20 cellular contexts compared by ENCODE assay signal in the genomic region with DNA sequence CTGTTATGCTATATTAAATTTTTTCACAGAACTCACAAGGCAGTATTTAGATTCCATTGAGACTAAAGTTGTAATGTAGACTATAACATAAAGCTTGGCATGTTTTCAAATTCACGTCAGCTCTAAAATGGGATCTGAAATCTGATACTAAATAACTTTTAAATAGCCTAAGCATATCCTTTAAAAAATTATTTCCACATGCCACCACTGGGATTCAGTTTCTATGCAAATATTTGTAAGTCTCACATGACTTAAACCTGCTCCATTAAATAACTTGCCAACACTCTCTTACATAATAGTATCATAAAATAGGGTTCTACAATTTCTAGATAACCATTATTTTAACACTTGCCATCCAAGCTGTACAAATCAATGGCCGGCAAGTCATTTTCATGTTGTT. TPM values are rescaled to one million over a fixed set of nuclear protein-coding genes. Genes with fewer than 3 reads are reported as not detected.
A peak's percentile ranks its signal among the peaks of the same experiment; 100 is the strongest.
DNase-seq lines count a peak whose midpoint lies in the region; ATAC-seq, FAIRE-seq and TF ChIP-seq lines count a peak whose summit lies in the region.
"Had no signal": no experiment of that assay in that cellular context is flagged by ENCODE, and none has a peak within 500 bp of the region (broad histone marks: within the 10 kb centered on the region; RNA-seq: fewer than 3 reads in every experiment).

No MANE protein-coding gene starts in this region.

- peaks cover 0 to 3% (median 0%) of the 10 kb centered on the region in 4 donors for H3K4me1 ChIP-seq in liver (ENCODE audit: control insufficient read depth in 4 of 4, insufficient read depth in 4 of 4, low read length in 3 of 4)
- no peaks in the 10 kb centered on the region for H3K4me1 ChIP-seq in HepG2 (ENCODE audit: insufficient read depth, low read length)
- H3K4me1 ChIP-seq in RWPE2 (ENCODE audit: insufficient read depth, poor library complexity, severe bottlenecking) = peaks cover 10% of the 10 kb centered on the region
- H3K4me1 ChIP-seq in endodermal cell (ENCODE audit: control insufficient read depth, insufficient read depth, low read length) = no peaks in the 10 kb centered on the region
- H3K4me1 ChIP-seq: parathyroid adenoma had no signal

- H3K27me3 ChIP-seq in liver (ENCODE audit: control insufficient read depth in 4 of 4, insufficient read depth in 4 of 4, low read length in 3 of 4) (no peaks in the 10 kb centered on the region), HepG2 (ENCODE audit: control insufficient read depth in 1 of 2, insufficient read depth in 2 of 2, low read length in 2 of 2) (no peaks in the 10 kb centered on the region), RWPE2 (ENCODE audit: insufficient read depth, poor library complexity, severe bottlenecking) (no peaks in the 10 kb centered on the region), endodermal cell (ENCODE audit: control insufficient read depth, insufficient read depth, low read length, poor library complexity, severe bottlenecking) (no peaks in the 10 kb centered on the region)

- no TSS peak for BruUV-seq in HepG2 (replicated peaks; lab: Mats Ljungman, UMichigan)
- BruUV-seq in Calu3 (replicated peaks; lab: Mats Ljungman, UMichigan) = no TSS peak

- POLR2A ChIA-PET in HepG2 (lab: Yijun Ruan, JAX) = no interaction called here

- DNase-seq in HepG2 (ENCODE audit: low spot score) (no peak), RWPE2 (ENCODE audit: low spot score) (no peak), fibroblast of pulmonary artery (ENCODE audit: low read depth) (peak; percentile 13), NK-92 (lab: John Stamatoyannopoulos, UW; ENCODE audit: unreplicated experiment) (no peak), endothelial cell (ENCODE audit: low spot score) (no peak), Calu3 (no peak), endodermal cell (no peak)
- DNase-seq: activated CD8-positive, alpha-beta memory T cell treated with anti-CD3 and anti-CD28 coated beads, Interleukin-2, amount 10 ng/mL, durations not matched to agents 7 days and 5 days; activated effector memory CD4-positive, alpha-beta T cell treated with anti-CD3 and anti-CD28 coated beads, Interleukin-2, amount 50 U/mL, for 16 hours; aorta; dermis blood vessel endothelial cell; KG1; left ventricle myocardium superior; NCI-H146; NCI-H524 treated with DMSO at 0.1 percent for 48 hours; RPMI8226; stimulated activated naive CD8-positive, alpha-beta T cell treated with anti-CD3 and anti-CD28 coated beads, Interleukin-15, amount 100 ng/mL, for 72 hours; T-helper 17 cell had no signal

- no peak for TF ChIP-seq CTCF in liver (IDR thresholded peaks at IDR 0.05; ENCODE audit: low read depth, low read length, missing input control)
- no peak for TF ChIP-seq CTCF in HepG2 (CRISPR knock-in tag; IDR thresholded peaks at IDR 0.05)
- TF ChIP-seq CTCF in RWPE2 (IDR thresholded peaks at IDR 0.05; ENCODE audit: poor library complexity, severe bottlenecking) = no peak
- TF ChIP-seq CTCF in fibroblast of pulmonary artery (IDR thresholded peaks at IDR 0.05; ENCODE audit: low read length, missing control alignments) = no peak
- no peak for TF ChIP-seq CTCF in endothelial cell (IDR thresholded peaks at IDR 0.05; ENCODE audit: unreplicated experiment)
- no peak for TF ChIP-seq CTCF in Calu3 (IDR thresholded peaks at IDR 0.05; ENCODE audit: unreplicated experiment)
- no peak for TF ChIP-seq CTCF in endodermal cell (conservative IDR thresholded peaks at IDR 0.05)

- CTCF ChIA-PET in HepG2 (lab: Yijun Ruan, JAX; ENCODE audit: low intra/inter-chr PET ratio, low total read pairs) (no interaction called here), Calu3 (lab: Charles Lee) (no interaction called here)

- H3K9ac ChIP-seq in liver (ENCODE audit: low read depth in 1 of 2, low read length in 2 of 2) (no peak overlapping the region), HepG2 (ENCODE audit: insufficient read depth, low read depth, low read length) (no peak overlapping the region), endodermal cell (ENCODE audit: extremely low read depth, low read length, poor library complexity, severe bottlenecking) (no peak overlapping the region)
- H3K9ac ChIP-seq: parathyroid adenoma had no signal

- H3K4me1 Mint-ChIP-seq in endothelial cell (ENCODE audit: unreplicated experiment) (no peaks in the 10 kb centered on the region), Calu3 (ENCODE audit: low read depth, unreplicated experiment) (no peaks in the 10 kb centered on the region), endodermal cell (peaks cover 4% of the 10 kb centered on the region)
- H3K4me1 Mint-ChIP-seq: activated CD8-positive, alpha-beta memory T cell treated with anti-CD3 and anti-CD28 coated beads, Interleukin-2, amount 10 ng/mL, durations not matched to agents 7 days and 5 days; stimulated activated naive CD8-positive, alpha-beta T cell treated with anti-CD3 and anti-CD28 coated beads, Interleukin-15, amount 100 ng/mL, for 72 hours had no signal

- H3K27ac ChIP-seq in liver (ENCODE audit: low read depth in 1 of 2, low read length in 2 of 2) (peak overlapping the region; percentile 16 to 63), HepG2 (ENCODE audit: extremely low read length, insufficient read depth, low read length) (no peak overlapping the region), RWPE2 (ENCODE audit: poor library complexity, severe bottlenecking) (no peak overlapping the region), endodermal cell (ENCODE audit: low read depth, low read length) (no peak overlapping the region)
- H3K27ac ChIP-seq: parathyroid adenoma had no signal

- H2AFZ ChIP-seq in HepG2 (ENCODE audit: low read length) = no peak overlapping the region
- H2AFZ ChIP-seq: parathyroid adenoma had no signal

- ATAC-seq in HepG2 (no peak), RWPE2 (ENCODE audit: low read depth) (peak; percentile 35; the same call in 1 of the 3 replicates)
- ATAC-seq: activated CD8-positive, alpha-beta memory T cell treated with anti-CD3 and anti-CD28 coated beads, Interleukin-2, amount 10 ng/mL, durations not matched to agents 7 days and 5 days; left ventricle myocardium superior; stimulated activated naive CD8-positive, alpha-beta T cell treated with anti-CD3 and anti-CD28 coated beads, Interleukin-15, amount 100 ng/mL, for 72 hours; T-helper 17 cell had no signal

- no peak overlapping the region for H3K4me2 ChIP-seq in HepG2 (ENCODE audit: low read depth, low read length)

- no peak overlapping the region for H3K27ac Mint-ChIP-seq in endothelial cell (ENCODE audit: unreplicated experiment)
- H3K27ac Mint-ChIP-seq in Calu3 (ENCODE audit: unreplicated experiment) = no peak overlapping the region
- H3K27ac Mint-ChIP-seq in endodermal cell = no peak overlapping the region
- H3K27ac Mint-ChIP-seq: activated CD8-positive, alpha-beta memory T cell treated with anti-CD3 and anti-CD28 coated beads, Interleukin-2, amount 10 ng/mL, durations not matched to agents 7 days and 5 days; stimulated activated naive CD8-positive, alpha-beta T cell treated with anti-CD3 and anti-CD28 coated beads, Interleukin-15, amount 100 ng/mL, for 72 hours; T-helper 17 cell had no signal

- WGBS in liver = 50% methylated on average over 2 of the region's 2 CpGs
- 91% methylated on average over 2 of the region's 2 CpGs for WGBS in HepG2 (ENCODE audit: low lambda C conversion rate)
- 96 to 100% methylated on average over 2 of the region's 2 CpGs for WGBS in endodermal cell (ENCODE audit: insufficient coverage in 1 of 2, insufficient read length in 1 of 2), 2 experiments

- no peak for FAIRE-seq in HepG2 (lab: Jason Lieb, UNC)

- TF ChIP-seq RAD21 in liver (IDR thresholded peaks at IDR 0.05) = no peak
- no peak for TF ChIP-seq RAD21 in HepG2 (CRISPR knock-in tag; IDR thresholded peaks at IDR 0.05)

- H3K79me2 ChIP-seq in HepG2 (ENCODE audit: insufficient read depth, low read length) = no peaks in the 10 kb centered on the region
- H3K79me2 ChIP-seq: parathyroid adenoma had no signal

- H4K20me1 ChIP-seq in HepG2 (ENCODE audit: insufficient read depth, low read length) = no peaks in the 10 kb centered on the region

- no peaks in the 10 kb centered on the region for H3K9me3 ChIP-seq in liver (ENCODE audit: control insufficient read depth in 4 of 4, low read length in 3 of 4)
- no peaks in the 10 kb centered on the region for H3K9me3 ChIP-seq in HepG2 (ENCODE audit: low read length)
- H3K9me3 ChIP-seq in RWPE2 (ENCODE audit: severe bottlenecking) = no peaks in the 10 kb centered on the region
- H3K9me3 ChIP-seq in endodermal cell (ENCODE audit: control insufficient read depth, low read length) = no peaks in the 10 kb centered on the region

- no peaks in the 10 kb centered on the region for H3K9me3 Mint-ChIP-seq in endothelial cell (ENCODE audit: unreplicated experiment)
- H3K9me3 Mint-ChIP-seq in Calu3 (ENCODE audit: low read depth, unreplicated experiment) = no peaks in the 10 kb centered on the region
- H3K9me3 Mint-ChIP-seq in endodermal cell = peaks cover 2% of the 10 kb centered on the region
- H3K9me3 Mint-ChIP-seq: stimulated activated naive CD8-positive, alpha-beta T cell treated with anti-CD3 and anti-CD28 coated beads, Interleukin-15, amount 100 ng/mL, for 72 hours had no signal

- H3K36me3 Mint-ChIP-seq in endothelial cell (ENCODE audit: low read depth, unreplicated experiment) = no peaks in the 10 kb centered on the region
- no peaks in the 10 kb centered on the region for H3K36me3 Mint-ChIP-seq in Calu3 (ENCODE audit: insufficient read depth, unreplicated experiment)
- no peaks in the 10 kb centered on the region for H3K36me3 Mint-ChIP-seq in endodermal cell (ENCODE audit: low read depth)

- H3K27me3 Mint-ChIP-seq in endothelial cell (ENCODE audit: unreplicated experiment) (no peaks in the 10 kb centered on the region), Calu3 (ENCODE audit: unreplicated experiment) (no peaks in the 10 kb centered on the region), endodermal cell (ENCODE audit: insufficient read depth) (no peaks in the 10 kb centered on the region)
- H3K27me3 Mint-ChIP-seq: activated CD8-positive, alpha-beta memory T cell treated with anti-CD3 and anti-CD28 coated beads, Interleukin-2, amount 10 ng/mL, durations not matched to agents 7 days and 5 days; stimulated activated naive CD8-positive, alpha-beta T cell treated with anti-CD3 and anti-CD28 coated beads, Interleukin-15, amount 100 ng/mL, for 72 hours; T-helper 17 cell had no signal

- TF ChIP-seq EP300 in HepG2 (IDR thresholded peaks at IDR 0.05; ENCODE audit: low read depth in 2 of 2, low read length in 2 of 2) (no peak), HepG2 (CRISPR knock-in tag; IDR thresholded peaks at IDR 0.05; ENCODE audit: borderline replicate concordance) (no peak)

- no peaks in the 10 kb centered on the region for H3K36me3 ChIP-seq in liver (ENCODE audit: control insufficient read depth in 4 of 4, insufficient read depth in 3 of 4, low read depth in 1 of 4, low read length in 3 of 4)
- no peaks in the 10 kb centered on the region for H3K36me3 ChIP-seq in HepG2 (replicated peaks in 1 of 2; ENCODE audit: control insufficient read depth in 1 of 2, insufficient read depth in 2 of 2, low read length in 2 of 2)
- no peaks in the 10 kb centered on the region for H3K36me3 ChIP-seq in RWPE2 (ENCODE audit: low read depth)
- H3K36me3 ChIP-seq in endodermal cell (ENCODE audit: control insufficient read depth, insufficient read depth, low read length) = no peaks in the 10 kb centered on the region

- no peak for TF ChIP-seq POLR2A in HepG2 (IDR thresholded peaks at IDR 0.05; ENCODE audit: insufficient read depth in 1 of 2, low read depth in 2 of 2, low read length in 2 of 2)

- H3K4me3 ChIP-seq in liver (ENCODE audit: low read depth in 1 of 3, low read length in 3 of 3) = no peak overlapping the region
- no peak overlapping the region for H3K4me3 ChIP-seq in HepG2 (replicated peaks in 1 of 3; ENCODE audit: insufficient read depth in 1 of 3, low read depth in 2 of 3, low read length in 3 of 3)
- H3K4me3 ChIP-seq in RWPE2 (ENCODE audit: severe bottlenecking) = no peak overlapping the region
- H3K4me3 ChIP-seq in fibroblast of pulmonary artery (replicated peaks; ENCODE audit: low read depth, low read length) = no peak overlapping the region
- no peak overlapping the region for H3K4me3 ChIP-seq in endodermal cell (ENCODE audit: low read length)

- H3K4me3 Mint-ChIP-seq in endothelial cell (ENCODE audit: unreplicated experiment) (no peak overlapping the region), Calu3 (ENCODE audit: low read depth, unreplicated experiment) (no peak overlapping the region), endodermal cell (no peak overlapping the region)
- H3K4me3 Mint-ChIP-seq: activated CD8-positive, alpha-beta memory T cell treated with anti-CD3 and anti-CD28 coated beads, Interleukin-2, amount 10 ng/mL, durations not matched to agents 7 days and 5 days; stimulated activated naive CD8-positive, alpha-beta T cell treated with anti-CD3 and anti-CD28 coated beads, Interleukin-15, amount 100 ng/mL, for 72 hours; T-helper 17 cell had no signal

- intact Hi-C loops in HepG2 (cut with micrococcal nuclease; ENCODE audit: unreplicated experiment) (no loop called here), Calu3 (cut with micrococcal nuclease; ENCODE audit: unreplicated experiment) (no loop called here)

- in situ Hi-C loops in HepG2 (cut with HindIII; ENCODE audit: extremely low pct_ligation_motif_present, low pct_unique_long_range_greater_than_20kb) = no loop called here

RNA-seq across cellular contexts. Expression of a gene that starts 32.4 kb away (rescaled TPM):
- total RNA-seq in liver = 10 to 100 TPM in 1 of 2 donors, 1 to 10 TPM in 1; 7.4 to 14.4 TPM
- 1 to 10 TPM; 2.9 TPM for polyA plus RNA-seq in liver
- 11.7 and 18.4 TPM in 2 replicates for total RNA-seq in HepG2 (2016; rRNA removed; fragmentation: Illumina TruSeq; extraction: Trizol)
- total RNA-seq in HepG2 (2016; cell fraction: cytosol; rRNA removed; fragmentation: Illumina TruSeq; extraction: Trizol; ENCODE audit: low read depth) = 29.5 and 30.8 TPM in 2 replicates
- 12.4 and 16.0 TPM in 2 replicates for total RNA-seq in HepG2 (2016; cell fraction: insoluble cytoplasmic fraction; rRNA removed; fragmentation: Illumina TruSeq; extraction: Trizol)
- 21.3 and 27.0 TPM in 2 replicates for total RNA-seq in HepG2 (2016; cell fraction: membrane; rRNA removed; fragmentation: Illumina TruSeq; extraction: Trizol)
- total RNA-seq in HepG2 (2016; cell fraction: nucleus; rRNA removed; fragmentation: Illumina TruSeq; extraction: Trizol) = 10.2 and 11.7 TPM in 2 replicates
- polyA plus RNA-seq in HepG2 (2011; rRNA removed) = 2.6 and 2.8 TPM in 2 replicates
- polyA plus RNA-seq in HepG2 (2011; cell fraction: cytosol; rRNA removed) = 1.7 and 3.5 TPM in 2 replicates
- 1.6 TPM in 2 replicates for polyA plus RNA-seq in HepG2 (2011; cell fraction: nucleus; rRNA removed)
- 7.8 and 8.3 TPM in 2 replicates for polyA plus RNA-seq in HepG2 (2012)
- polyA plus RNA-seq in HepG2 (2016; cell fraction: cytosol; fragmentation: Illumina TruSeq; extraction: Trizol; ENCODE audit: low read depth) = 0.57 and 0.74 TPM in 2 replicates
- polyA plus RNA-seq in HepG2 (2016; cell fraction: insoluble cytoplasmic fraction; fragmentation: Illumina TruSeq; extraction: Trizol; ENCODE audit: low read depth) = 13.1 and 14.9 TPM in 2 replicates
- 2.8 and 3.1 TPM in 2 replicates for polyA plus RNA-seq in HepG2 (2016; cell fraction: membrane; fragmentation: Illumina TruSeq; extraction: Trizol; ENCODE audit: low read depth)
- polyA plus RNA-seq in HepG2 (2016; cell fraction: nucleus; fragmentation: Illumina TruSeq; extraction: Trizol; ENCODE audit: insufficient read depth, low read depth) = 6.6 and 6.7 TPM in 2 replicates
- 6.6 and 12.6 TPM in 2 replicates for polyA minus RNA-seq in HepG2 (2011; rRNA and poly(A)+ RNA removed; ENCODE audit: low replicate concordance)
- polyA minus RNA-seq in HepG2 (2011; cell fraction: cytosol; rRNA and poly(A)+ RNA removed) = 8.1 and 10.3 TPM in 2 replicates
- polyA minus RNA-seq in HepG2 (2011; cell fraction: nucleus; rRNA and poly(A)+ RNA removed) = 12.7 and 12.9 TPM in 2 replicates
- total RNA-seq in endothelial cell (ENCODE audit: unreplicated experiment) = 7.2 TPM
- total RNA-seq in Calu3 (2022) = 9.9 and 10.0 TPM in 2 replicates
- 10 to 100 TPM in 1 of 2 donors, 1 to 10 TPM in 1; 4.3 to 11.2 TPM for total RNA-seq in endodermal cell
- 12.6 TPM for polyA plus RNA-seq in endodermal cell (2013, experiment 1 of 2)
- polyA plus RNA-seq in endodermal cell (2013, experiment 2 of 2) = 12.0 TPM

Comparison
In these comparisons a context has a peak if more than half of its experiments do, and no peak if none do; other contexts are left out.
1. H3K27ac ChIP-seq: peak in liver (2 of 2); none in HepG2 (single experiment), RWPE2 (single experiment) and endodermal cell (single experiment).